ENCODE assay signal across 20 cellular contexts in genomic region chr6:115870464-115870863, GRCh38.
DNase-seq lines count a peak whose midpoint lies in the region; ATAC-seq, FAIRE-seq and TF ChIP-seq lines count a peak whose summit lies in the region.
"Had no signal": no experiment of that assay in that cellular context is flagged by ENCODE, and none has a peak within 500 bp of the region (broad histone marks: within the 10 kb centered on the region; RNA-seq: fewer than 3 reads in every experiment).

No MANE protein-coding gene starts in this region.

- H2BK12ac ChIP-seq in trophoblast cell (ENCODE audit: low read length) (no peak overlapping the region), neuronal stem cell (ENCODE audit: low read length) (no peak overlapping the region)

- H3K14ac ChIP-seq in trophoblast cell (ENCODE audit: low read length), result no peak overlapping the region
- no peak overlapping the region for H3K14ac ChIP-seq in neuronal stem cell (ENCODE audit: low read length)

- H3K18ac ChIP-seq in trophoblast cell (ENCODE audit: low read length) (no peak overlapping the region), neuronal stem cell (ENCODE audit: low read length) (no peak overlapping the region)

- H3K4me3 ChIP-seq in liver (ENCODE audit: low read depth in 1 of 3, low read length in 3 of 3) (no peak overlapping the region), HepG2 (replicated peaks in 1 of 3; ENCODE audit: insufficient read depth in 1 of 3, low read depth in 2 of 3, low read length in 3 of 3) (no peak overlapping the region), trophoblast cell (ENCODE audit: low read depth, low read length) (no peak overlapping the region), neuronal stem cell (ENCODE audit: low read length in 2 of 2) (no peak overlapping the region)
- H3K4me3 ChIP-seq: A549; BLaER1 treated with 17β-estradiol and CSF1 and Interleukin-3, amounts not matched to agents 10 nM and 100 nM had no signal

- TF ChIP-seq CTCF in liver (IDR thresholded peaks at IDR 0.05; ENCODE audit: low read depth, low read length, missing input control) (no peak), HepG2 (CRISPR knock-in tag; IDR thresholded peaks at IDR 0.05) (no peak)

- H2BK5ac ChIP-seq in trophoblast cell (ENCODE audit: low read depth, low read length, poor library complexity), result no peak overlapping the region
- H2BK5ac ChIP-seq in neuronal stem cell (ENCODE audit: low read length), result no peak overlapping the region

- 25% methylated on average over 4 of the region's 4 CpGs for WGBS in liver
- 5% methylated on average over 3 of the region's 4 CpGs for WGBS in HepG2 (ENCODE audit: low lambda C conversion rate)
- no CpG with 5 or more reads among the region's 4 CpGs for WGBS in trophoblast cell (ENCODE audit: extremely low coverage, insufficient coverage, insufficient read length)
- no CpG with 5 or more reads among the region's 4 CpGs for WGBS in neuronal stem cell (ENCODE audit: extremely low coverage in 2 of 2, insufficient read length in 2 of 2, insufficient replicate concordance in 1 of 2), 2 donors

- H4K12ac ChIP-seq in trophoblast cell (ENCODE audit: low read depth, low read length), result no peak overlapping the region

- TF ChIP-seq POLR2A in HepG2 (IDR thresholded peaks at IDR 0.05; ENCODE audit: insufficient read depth in 1 of 2, low read depth in 2 of 2, low read length in 2 of 2), result no peak

- intact Hi-C loops in HepG2 (cut with micrococcal nuclease; ENCODE audit: unreplicated experiment), result no loop called here

- no peaks in the 10 kb centered on the region for H4K20me1 ChIP-seq in HepG2 (ENCODE audit: insufficient read depth, low read length)
- H4K20me1 ChIP-seq: BLaER1 treated with 17β-estradiol and CSF1 and Interleukin-3, amounts not matched to agents 10 nM and 100 nM had no signal

- peaks cover 0 to 6% (median under 1%) of the 10 kb centered on the region in 4 donors for H3K4me1 ChIP-seq in liver (ENCODE audit: control insufficient read depth in 4 of 4, insufficient read depth in 4 of 4, low read length in 3 of 4)
- no peaks in the 10 kb centered on the region for H3K4me1 ChIP-seq in HepG2 (ENCODE audit: insufficient read depth, low read length)
- no peaks in the 10 kb centered on the region for H3K4me1 ChIP-seq in trophoblast cell (ENCODE audit: control insufficient read depth in 1 of 2, insufficient read depth in 2 of 2, low read length in 2 of 2)
- H3K4me1 ChIP-seq in neuronal stem cell (ENCODE audit: control insufficient read depth in 2 of 2, insufficient read depth in 1 of 2, low read depth in 1 of 2, low read length in 2 of 2), result no peaks in the 10 kb centered on the region
- H3K4me1 ChIP-seq: A549; BLaER1 treated with 17β-estradiol and CSF1 and Interleukin-3, amounts not matched to agents 10 nM and 100 nM; Caco-2 had no signal

- FAIRE-seq in HepG2 (lab: Jason Lieb, UNC), result no peak
- FAIRE-seq: A549, D721Med, GM12891 had no signal

- H2AK5ac ChIP-seq in trophoblast cell (ENCODE audit: low read length) (no peak overlapping the region), neuronal stem cell (ENCODE audit: low read depth, low read length) (no peak overlapping the region)

- TF ChIP-seq RAD21 in liver (IDR thresholded peaks at IDR 0.05), result no peak
- TF ChIP-seq RAD21 in HepG2 (CRISPR knock-in tag; IDR thresholded peaks at IDR 0.05), result no peak

- H3K9ac ChIP-seq in liver (ENCODE audit: low read depth in 1 of 2, low read length in 2 of 2), result no peak overlapping the region
- H3K9ac ChIP-seq in HepG2 (ENCODE audit: insufficient read depth, low read depth, low read length), result no peak overlapping the region
- H3K9ac ChIP-seq in trophoblast cell (ENCODE audit: low read length), result no peak overlapping the region
- H3K9ac ChIP-seq in neuronal stem cell (ENCODE audit: low read depth, low read length, poor library complexity), result no peak overlapping the region
- H3K9ac ChIP-seq: BLaER1 treated with 17β-estradiol and CSF1 and Interleukin-3, amounts not matched to agents 10 nM and 100 nM had no signal

- H3K27me3 ChIP-seq in liver (ENCODE audit: control insufficient read depth in 4 of 4, insufficient read depth in 4 of 4, low read length in 3 of 4) (no peaks in the 10 kb centered on the region), HepG2 (ENCODE audit: control insufficient read depth in 1 of 2, insufficient read depth in 2 of 2, low read length in 2 of 2) (no peaks in the 10 kb centered on the region), trophoblast cell (ENCODE audit: insufficient read depth, low read length) (no peaks in the 10 kb centered on the region), neuronal stem cell (ENCODE audit: control insufficient read depth in 3 of 3, insufficient read depth in 3 of 3, low read depth in 1 of 3, low read length in 3 of 3) (no peaks in the 10 kb centered on the region)
- H3K27me3 ChIP-seq: BLaER1 treated with 17β-estradiol and CSF1 and Interleukin-3, amounts not matched to agents 10 nM and 100 nM had no signal

- H2BK15ac ChIP-seq in neuronal stem cell (ENCODE audit: low read length), result no peak overlapping the region

- H3K36me3 ChIP-seq in liver (ENCODE audit: control insufficient read depth in 4 of 4, insufficient read depth in 3 of 4, low read depth in 1 of 4, low read length in 3 of 4), result no peaks in the 10 kb centered on the region
- no peaks in the 10 kb centered on the region for H3K36me3 ChIP-seq in HepG2 (replicated peaks in 1 of 2; ENCODE audit: control insufficient read depth in 1 of 2, insufficient read depth in 2 of 2, low read length in 2 of 2)
- no peaks in the 10 kb centered on the region for H3K36me3 ChIP-seq in trophoblast cell (ENCODE audit: control insufficient read depth in 1 of 2, insufficient read depth in 2 of 2, low read length in 2 of 2)
- H3K36me3 ChIP-seq in neuronal stem cell (replicated peaks in 1 of 2; ENCODE audit: control insufficient read depth in 2 of 2, insufficient read depth in 2 of 2, low read length in 2 of 2), result no peaks in the 10 kb centered on the region
- H3K36me3 ChIP-seq: BLaER1 treated with 17β-estradiol and CSF1 and Interleukin-3, amounts not matched to agents 10 nM and 100 nM had no signal

- H2BK120ac ChIP-seq in trophoblast cell (ENCODE audit: insufficient read depth, low read length, poor library complexity) (no peak overlapping the region), neuronal stem cell (ENCODE audit: low read depth, low read length) (no peak overlapping the region)

- H3K23ac ChIP-seq in trophoblast cell (ENCODE audit: low read length) (no peak overlapping the region), neuronal stem cell (ENCODE audit: low read depth, low read length, poor library complexity) (no peak overlapping the region)

- no peak overlapping the region for H4K8ac ChIP-seq in trophoblast cell (ENCODE audit: low read depth, low read length)
- no peak overlapping the region for H4K8ac ChIP-seq in neuronal stem cell (ENCODE audit: low read depth, low read length)

- H3K4me2 ChIP-seq in HepG2 (ENCODE audit: low read depth, low read length) (no peak overlapping the region), trophoblast cell (ENCODE audit: low read length) (no peak overlapping the region), neuronal stem cell (ENCODE audit: insufficient read depth, low read length, poor library complexity, severe bottlenecking) (no peak overlapping the region)
- H3K4me2 ChIP-seq: A549; BLaER1 treated with 17β-estradiol and CSF1 and Interleukin-3, amounts not matched to agents 10 nM and 100 nM had no signal

- DNase-seq in HepG2 (ENCODE audit: low spot score) (no peak), left lobe of liver (ENCODE audit: low spot score) (no peak), trophoblast cell (peak; percentile 2 to 52), ureter (ENCODE audit: low spot score) (no peak), G401 (ENCODE audit: low spot score) (no peak), neuronal stem cell (ENCODE audit: low spot score) (no peak)
- DNase-seq: AML-193; Caco-2; Calu3; CD4-positive, alpha-beta T cell; CD8-positive, alpha-beta T cell; DMS79 treated with DMSO at 0.1 percent for 48 hours; GDM1 had no signal

- ATAC-seq in HepG2 (no peak), left lobe of liver (peak; percentile 69)
- ATAC-seq: A549; CD8-positive, alpha-beta T cell had no signal

- in situ Hi-C loops in HepG2 (cut with HindIII; ENCODE audit: extremely low pct_ligation_motif_present, low pct_unique_long_range_greater_than_20kb), result no loop called here
- in situ Hi-C loops in G401 (cut with HindIII; ENCODE audit: low sequenced_read_pairs), result no loop called here

- H2AFZ ChIP-seq in HepG2 (ENCODE audit: low read length) (no peak overlapping the region), trophoblast cell (ENCODE audit: insufficient read depth, low read length, poor library complexity) (no peak overlapping the region), neuronal stem cell (ENCODE audit: low read length) (no peak overlapping the region)

- CTCF ChIA-PET in HepG2 (lab: Yijun Ruan, JAX; ENCODE audit: low intra/inter-chr PET ratio, low total read pairs), result no interaction called here

- H3K79me2 ChIP-seq in HepG2 (ENCODE audit: insufficient read depth, low read length) (no peaks in the 10 kb centered on the region), trophoblast cell (ENCODE audit: control insufficient read depth, insufficient read depth, low read length, poor library complexity) (no peaks in the 10 kb centered on the region)

- no TSS peak for BruUV-seq in HepG2 (replicated peaks; lab: Mats Ljungman, UMichigan)

- POLR2A ChIA-PET in HepG2 (lab: Yijun Ruan, JAX), result no interaction called here

- no peak overlapping the region for H3K4ac ChIP-seq in trophoblast cell (ENCODE audit: low read depth, low read length)
- no peak overlapping the region for H3K4ac ChIP-seq in neuronal stem cell (ENCODE audit: low read length)

- H4K91ac ChIP-seq in trophoblast cell (ENCODE audit: low read depth, low read length) (no peak overlapping the region), neuronal stem cell (ENCODE audit: low read depth, low read length, poor library complexity) (no peak overlapping the region)

- no peaks in the 10 kb centered on the region for H3K9me3 ChIP-seq in liver (ENCODE audit: control insufficient read depth in 4 of 4, low read length in 3 of 4)
- H3K9me3 ChIP-seq in HepG2 (ENCODE audit: low read length), result no peaks in the 10 kb centered on the region
- H3K9me3 ChIP-seq in trophoblast cell (ENCODE audit: insufficient read depth, low read depth, low read length), result no peaks in the 10 kb centered on the region
- H3K9me3 ChIP-seq in neuronal stem cell (replicated peaks in 1 of 2; ENCODE audit: control insufficient read depth in 2 of 2, insufficient read depth in 1 of 2, low read depth in 1 of 2, low read length in 2 of 2), result no peaks in the 10 kb centered on the region
- H3K9me3 ChIP-seq: A549; BLaER1 treated with 17β-estradiol and CSF1 and Interleukin-3, amounts not matched to agents 10 nM and 100 nM; Caco-2 had no signal

- H3K27ac ChIP-seq in liver (ENCODE audit: low read depth in 1 of 2, low read length in 2 of 2) (no peak overlapping the region), HepG2 (ENCODE audit: extremely low read length, insufficient read depth, low read length) (no peak overlapping the region), trophoblast cell (ENCODE audit: low read depth, low read length) (no peak overlapping the region), neuronal stem cell (replicated peaks; ENCODE audit: low read length) (no peak overlapping the region)
- H3K27ac ChIP-seq: 22Rv1; A549; BLaER1 treated with 17β-estradiol and CSF1 and Interleukin-3, amounts not matched to agents 10 nM and 100 nM; C4-2B had no signal

- TF ChIP-seq EP300 in HepG2 (IDR thresholded peaks at IDR 0.05; ENCODE audit: low read depth in 2 of 2, low read length in 2 of 2) (no peak), HepG2 (CRISPR knock-in tag; IDR thresholded peaks at IDR 0.05; ENCODE audit: borderline replicate concordance) (no peak)

- H3K79me1 ChIP-seq in trophoblast cell (ENCODE audit: low read length) (no peaks in the 10 kb centered on the region), neuronal stem cell (ENCODE audit: low read depth, low read length) (no peaks in the 10 kb centered on the region)

Comparison
In these comparisons a context has a peak if more than half of its experiments do, and no peak if none do; other contexts are left out.
1. DNase-seq: peak in trophoblast cell (2 of 2); none in HepG2 (single experiment), left lobe of liver (single experiment), ureter (single experiment), G401 (single experiment) and neuronal stem cell (single experiment).